ENCODE assay signal across 12 cellular contexts in the genomic region with DNA sequence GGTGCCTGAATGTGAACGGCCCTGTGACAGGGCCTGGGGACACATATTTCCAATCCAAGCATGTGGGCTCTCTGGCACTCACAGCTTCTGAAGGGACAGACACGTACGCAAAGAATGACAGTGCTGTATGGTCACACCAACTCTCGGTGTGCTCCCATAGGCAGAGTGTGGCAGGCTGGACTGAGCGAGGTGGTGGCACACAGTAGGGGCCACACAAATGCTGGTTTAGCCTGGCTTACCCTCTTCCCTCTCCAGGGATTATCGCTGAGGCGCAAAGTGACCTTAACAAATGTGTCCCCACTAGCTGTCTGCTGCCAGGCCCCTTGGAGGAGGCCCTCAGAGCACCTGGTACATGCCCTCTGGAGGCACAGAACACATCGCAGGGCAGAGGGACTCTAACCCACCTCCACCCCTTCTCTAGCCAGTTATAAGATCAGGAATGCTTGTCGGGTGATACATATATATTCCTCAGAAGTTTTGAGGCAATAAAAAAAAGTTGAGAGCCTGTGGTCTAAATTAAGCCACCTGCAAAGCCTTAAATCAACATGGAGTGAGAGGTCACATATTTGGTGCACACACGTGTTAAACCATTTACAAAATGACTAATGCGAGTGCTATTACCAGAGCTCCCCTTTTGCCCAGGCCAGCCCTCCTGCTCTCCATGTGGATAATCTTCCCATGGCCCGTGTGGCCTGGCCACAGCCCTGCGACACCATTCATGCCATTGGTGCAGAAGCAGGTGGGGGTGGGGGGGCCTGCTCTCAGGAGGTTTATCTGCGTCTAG.
DNase-seq lines count a peak whose midpoint lies in the region; ATAC-seq and TF ChIP-seq lines count a peak whose summit lies in the region.
"Had no signal": no experiment of that assay in that cellular context is flagged by ENCODE, and none has a peak within 500 bp of the region (broad histone marks: within the 10 kb centered on the region; RNA-seq: fewer than 3 reads in every experiment).

No MANE protein-coding gene starts in this region.

- no peak overlapping the region for H3K27ac ChIP-seq in uterus
- H3K27ac ChIP-seq: SK-N-MC had no signal

- TF ChIP-seq CTCF in uterus (IDR thresholded peaks at IDR 0.05) (no peak), BE2C (IDR thresholded peaks at IDR 0.05; ENCODE audit: low read depth, low read length) (no peak)

- no peaks in the 10 kb centered on the region for H3K9me3 ChIP-seq in uterus
- no peaks in the 10 kb centered on the region for H3K9me3 ChIP-seq in BE2C

- TF ChIP-seq POLR2A in uterus (IDR thresholded peaks at IDR 0.05) = no peak

- no peaks in the 10 kb centered on the region for H3K4me1 ChIP-seq in uterus
- no peaks in the 10 kb centered on the region for H3K4me1 ChIP-seq in BE2C

- intact Hi-C loops in uterus (cut with DNase I; ENCODE audit: low total_unique reads) = no loop called here

- H3K36me3 ChIP-seq in uterus (no peaks in the 10 kb centered on the region), BE2C (no peaks in the 10 kb centered on the region)

- H3K4me3 ChIP-seq in uterus (no peak overlapping the region), BE2C (ENCODE audit: low read depth, low read length) (no peak overlapping the region)
- H3K4me3 ChIP-seq: SK-N-MC had no signal

- in situ Hi-C loops in T47D (cut with HindIII; ENCODE audit: low pct_unique_long_range_greater_than_20kb, low sequenced_read_pairs) = no loop called here

- peak; percentile 66 for DNase-seq in AG08395 (ENCODE audit: low spot score)
- DNase-seq in HT1080 (ENCODE audit: low read depth) = peak; percentile 86
- peak; percentile 23 to 85 for DNase-seq in T47D (ENCODE audit: low read depth in 1 of 2, low spot score in 1 of 2)
- peak; percentile 15 to 44 for DNase-seq in lung microvascular endothelial cell (ENCODE audit: low read depth in 2 of 2)
- no peak for DNase-seq in uterus
- no peak for DNase-seq in BE2C
- DNase-seq: activated CD4-positive, alpha-beta T cell treated with anti-CD3 and anti-CD28 coated beads, Interleukin-2, amount 50 U/mL, for 48 hours; activated naive CD8-positive, alpha-beta T cell treated with anti-CD3 and anti-CD28 coated beads, Interleukin-2, amount 10 ng/mL, durations not matched to agents 7 days and 5 days; CD4-positive, CD25-positive, alpha-beta regulatory T cell had no signal

- H3K27me3 ChIP-seq in uterus = no peaks in the 10 kb centered on the region
- H3K27me3 ChIP-seq in BE2C = peaks cover 2% of the 10 kb centered on the region; the same call in 1 of the 2 replicates

- ATAC-seq in GM21619 (IDR thresholded peaks at IDR 0.05; ENCODE audit: unreplicated experiment) = no peak
- no peak for ATAC-seq in HG02852 (IDR thresholded peaks at IDR 0.05; ENCODE audit: unreplicated experiment)

Comparison
In these comparisons a context has a peak if more than half of its experiments do, and no peak if none do; other contexts are left out.
1. DNase-seq: peak in AG08395 (single experiment), HT1080 (single experiment), T47D (2 of 2) and lung microvascular endothelial cell (2 of 2); none in uterus (0 of 2) and BE2C (single experiment).